Comparison of ENCODE assay signal across 8 cellular contexts in the genomic region with DNA sequence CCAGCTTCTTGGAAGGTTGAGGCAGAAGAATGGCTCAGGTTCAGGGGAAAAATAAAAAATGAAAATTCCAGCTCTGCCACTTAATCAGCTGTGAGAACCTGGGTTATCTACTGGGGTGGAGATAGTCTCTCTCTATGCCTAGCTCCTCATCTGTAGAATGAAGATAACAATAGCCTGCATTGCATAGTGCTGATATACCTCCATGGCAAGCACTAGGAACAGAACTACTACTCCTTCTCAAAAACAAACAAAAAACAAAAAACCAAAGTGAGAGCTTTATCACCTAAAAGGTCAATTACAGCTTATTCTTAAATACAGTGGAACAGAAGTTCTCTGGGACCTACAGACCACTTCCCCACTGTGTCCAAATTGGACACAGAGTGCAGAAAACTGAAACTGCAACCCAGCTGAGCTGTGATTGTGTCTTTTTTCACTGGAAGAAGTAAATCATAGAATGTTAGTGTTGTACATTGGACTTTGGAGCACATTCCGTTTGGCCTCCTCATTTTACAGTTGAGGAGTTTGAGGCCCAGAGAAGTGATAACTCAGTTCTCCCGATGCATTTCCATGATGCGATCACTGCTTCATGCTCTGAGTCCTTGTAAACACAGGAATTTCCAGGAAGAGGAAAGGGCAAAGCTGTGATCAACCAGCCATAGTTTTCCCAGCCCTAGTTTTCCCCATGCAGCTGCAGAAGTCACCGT. TPM values are rescaled to one million over a fixed set of nuclear protein-coding genes. Genes with fewer than 3 reads are reported as not detected.
DNase-seq lines count a peak whose midpoint lies in the region; ATAC-seq lines count a peak whose summit lies in the region.

No MANE protein-coding gene starts in this region.

- no peaks in the 10 kb centered on the region for H3K9me3 Mint-ChIP-seq in naive B cell

- peak; percentile 17 for ATAC-seq in GM18498 (IDR thresholded peaks at IDR 0.05; ENCODE audit: unreplicated experiment)
- ATAC-seq in HG02798 (IDR thresholded peaks at IDR 0.05; ENCODE audit: poor library complexity, unreplicated experiment), result peak; percentile 12
- no peak for ATAC-seq in naive B cell (ENCODE audit: low read depth in 2 of 2)
- no peak for ATAC-seq in HG02870 (IDR thresholded peaks at IDR 0.05; ENCODE audit: unreplicated experiment)

- no peak overlapping the region for H3K27ac Mint-ChIP-seq in naive B cell

- peaks cover 6 to 31% (median 11%) of the 10 kb centered on the region in 3 donors for H3K4me1 Mint-ChIP-seq in naive B cell

- H3K36me3 Mint-ChIP-seq in naive B cell, result no peaks in the 10 kb centered on the region

- DNase-seq in amniotic epithelial cell (ENCODE audit: low read depth) (peak; percentile 39), naive B cell (no peak), T-helper 1 cell (no peak), SW 1271 (lab: John Stamatoyannopoulos, UW) (no peak), NAMALWA (ENCODE audit: low spot score) (no peak)

- peak overlapping the region; percentile 17 to 79 (median 63) for H3K4me3 Mint-ChIP-seq in naive B cell

- no peaks in the 10 kb centered on the region for H3K27me3 Mint-ChIP-seq in naive B cell

RNA-seq across cellular contexts. Expression of gene MTFR2, which starts 23.3 kb away (rescaled TPM):
- 1 to 10 TPM in 1 of 6 donors, under 1 TPM in 4, not detected in 1; 0.25 to 1.3 (median 0.63) TPM for polyA plus RNA-seq in naive B cell (ENCODE audit: low read depth in 6 of 6)

Comparison
In these comparisons a context has a peak if more than half of its experiments do, and no peak if none do; other contexts are left out.
1. ATAC-seq: peak in GM18498 (single experiment) and HG02798 (single experiment); none in naive B cell (0 of 2) and HG02870 (single experiment).